ENCODE assay signal across 22 cellular contexts in the genomic region with DNA sequence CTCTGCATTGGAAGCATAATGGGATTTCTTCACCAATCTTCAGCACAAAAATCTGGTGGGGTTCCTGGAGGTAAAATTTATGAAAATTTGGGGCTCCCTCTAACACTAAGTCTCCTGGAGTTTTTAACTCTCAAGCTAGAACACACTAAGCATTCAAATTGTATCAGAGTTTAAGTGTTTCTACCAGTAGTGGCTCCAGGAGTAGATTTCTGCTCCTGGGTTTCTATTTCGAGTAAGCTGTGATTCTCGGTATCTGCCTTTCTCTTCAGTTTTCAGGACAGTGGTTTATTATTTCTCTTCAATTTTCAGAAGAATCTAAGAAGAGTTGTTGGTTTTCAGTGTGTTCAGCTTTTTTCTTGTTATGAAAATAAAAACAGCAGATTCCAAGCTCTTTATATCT.
"Had no signal": no experiment of that assay in that cellular context is flagged by ENCODE, and none has a peak within 500 bp of the region (broad histone marks: within the 10 kb centered on the region; RNA-seq: fewer than 3 reads in every experiment).

No MANE protein-coding gene starts in this region.

- H3K4me3 ChIP-seq: hepatocyte, lung, testis, tibial nerve, upper lobe of right lung, vagina had no signal

- H3K27ac ChIP-seq: hepatocyte, neutrophil, testis, tibial nerve, upper lobe of right lung, vagina had no signal

- H3K27me3 ChIP-seq: hepatocyte, neutrophil, testis, tibial nerve, upper lobe of right lung, vagina had no signal

- ATAC-seq: effector memory CD8-positive, alpha-beta T cell; left colon; left ventricle myocardium superior; sciatic nerve; stimulated activated naive B cell treated with anti-CD40 and anti-IgM and Interleukin-4, amounts not matched to agents 10 μg/mL and 1 μg/mL and 100 μg/mL, for 72 hours; stimulated activated naive CD8-positive, alpha-beta T cell treated with anti-CD3 and anti-CD28 coated beads, Interleukin-15, amount 100 ng/mL, for 72 hours; upper lobe of right lung had no signal

- H3K4me2 ChIP-seq: hepatocyte had no signal

- DNase-seq: effector memory CD8-positive, alpha-beta T cell; erythroblast; foreskin melanocyte; head of caudate nucleus; kidney; left colon; left ventricle myocardium superior; mesenchymal stem cell; midbrain; posterior cingulate gyrus; stimulated activated CD4-positive, alpha-beta T cell treated with anti-CD3 and anti-CD28 coated beads, Interleukin-2, amount 100 ng/mL, for 24 hours; stimulated activated CD4-positive, alpha-beta T cell treated with anti-CD3 and anti-CD28 coated beads, Interleukin-4, amount 100 ng/mL, for 4 hours; stimulated activated naive B cell treated with anti-CD40 and anti-IgM and Interleukin-4, amounts not matched to agents 10 μg/mL and 1 μg/mL and 100 μg/mL, for 72 hours; stimulated activated naive CD8-positive, alpha-beta T cell treated with anti-CD3 and anti-CD28 coated beads, Interleukin-15, amount 100 ng/mL, for 72 hours; testis; upper lobe of right lung had no signal

- H3K4me1 ChIP-seq: testis, tibial nerve, upper lobe of right lung, vagina had no signal

- H3K36me3 ChIP-seq: neutrophil, tibial nerve, upper lobe of right lung, vagina had no signal

- H3K79me2 ChIP-seq: hepatocyte had no signal

- H2AFZ ChIP-seq: hepatocyte had no signal

- H3K9me3 ChIP-seq: neutrophil, testis, upper lobe of right lung, vagina had no signal
